ENCODE assay signal across 5 cellular contexts in genomic region chr20:56411287-56411686, GRCh38. TPM values are rescaled to one million over a fixed set of nuclear protein-coding genes. Genes with fewer than 3 reads are reported as not detected.
DNase-seq lines count a peak whose midpoint lies in the region; ATAC-seq, FAIRE-seq and TF ChIP-seq lines count a peak whose summit lies in the region.
"Not testable (repeated sequence)": the region's sequence is repeated elsewhere in the genome, so short reads cannot be mapped to it uniquely, and the experiment has no call there.

No MANE protein-coding gene starts in this region.

- BruUV-seq in HepG2 (replicated peaks; lab: Mats Ljungman, UMichigan) = not testable (repeated sequence)

- H3K9ac ChIP-seq in Loucy (ENCODE audit: low read depth, low read length, poor library complexity, severe bottlenecking) (peak overlapping the region; percentile 5), HepG2 (ENCODE audit: insufficient read depth, low read depth, low read length) (peak overlapping the region; percentile 45; the same call in 1 of the 2 replicates)
- H3K9ac ChIP-seq in colonic mucosa (ENCODE audit: low read depth in 2 of 2, low read length in 2 of 2) = not testable (repeated sequence)

- peak overlapping the region; percentile 55 for H3K4me2 ChIP-seq in Loucy (ENCODE audit: low read depth, low read length, poor library complexity, severe bottlenecking)
- peak overlapping the region; percentile 88 for H3K4me2 ChIP-seq in HepG2 (ENCODE audit: low read depth, low read length)

- H3K4me1 ChIP-seq in Loucy (ENCODE audit: insufficient read depth, low read length, poor library complexity, severe bottlenecking); colonic mucosa; sigmoid colon: not testable (repeated sequence)
- peaks cover 32% of the 10 kb centered on the region for H3K4me1 ChIP-seq in HepG2 (ENCODE audit: insufficient read depth, low read length)

- not testable (repeated sequence) for DNase-seq in activated T-helper 1 cell treated with anti-CD3 and anti-CD28 coated beads, Interleukin-12 subunit alpha, Interleukin-12 subunit beta, Interleukin-2, Interleukin-4 antibody, amounts not matched to agents 30 ng/mL and 10 ng/mL and 1 ng/mL, durations not matched to agents 14 hours and 24 hours and 36 hours (ENCODE audit: low spot score); colonic mucosa; HepG2 (ENCODE audit: low spot score); sigmoid colon

- intact Hi-C loops in activated T-helper 1 cell treated with anti-CD3 and anti-CD28 coated beads, Interleukin-12 subunit alpha, Interleukin-12 subunit beta, Interleukin-2, Interleukin-4 antibody, amounts not matched to agents 30 ng/mL and 10 ng/mL and 1 ng/mL, durations not matched to agents 14 hours and 24 hours and 36 hours (cut with micrococcal nuclease); colonic mucosa (cut with DNase I); HepG2 (cut with micrococcal nuclease; ENCODE audit: unreplicated experiment); sigmoid colon (cut with DNase I): not testable (repeated sequence)

- not testable (repeated sequence) for ATAC-seq in HepG2

- not testable (repeated sequence) for H3F3A ChIP-seq in Loucy (ENCODE audit: low read depth)

- not testable (repeated sequence) for FAIRE-seq in HepG2 (lab: Jason Lieb, UNC)

- not testable (repeated sequence) for H2AFZ ChIP-seq in Loucy (ENCODE audit: low read length); HepG2 (ENCODE audit: low read length)

- not testable (repeated sequence) for H3K79me2 ChIP-seq in Loucy (ENCODE audit: insufficient read depth, low read length); HepG2 (ENCODE audit: insufficient read depth, low read length)

- TF ChIP-seq POLR2A in HepG2 (IDR thresholded peaks at IDR 0.05; ENCODE audit: insufficient read depth in 1 of 2, low read depth in 2 of 2, low read length in 2 of 2); sigmoid colon (IDR thresholded peaks at IDR 0.05): not testable (repeated sequence)

- peak overlapping the region; percentile 89 for H3K4me3 Mint-ChIP-seq in activated T-helper 1 cell treated with anti-CD3 and anti-CD28 coated beads, Interleukin-12 subunit alpha, Interleukin-12 subunit beta, Interleukin-2, Interleukin-4 antibody, amounts not matched to agents 30 ng/mL and 10 ng/mL and 1 ng/mL, durations not matched to agents 14 hours and 24 hours and 36 hours

- peak overlapping the region; percentile 96 for H3K27ac Mint-ChIP-seq in activated T-helper 1 cell treated with anti-CD3 and anti-CD28 coated beads, Interleukin-12 subunit alpha, Interleukin-12 subunit beta, Interleukin-2, Interleukin-4 antibody, amounts not matched to agents 30 ng/mL and 10 ng/mL and 1 ng/mL, durations not matched to agents 14 hours and 24 hours and 36 hours

- peak overlapping the region; percentile 52 for H3K27ac ChIP-seq in colonic mucosa
- peak overlapping the region; percentile 59 for H3K27ac ChIP-seq in HepG2 (ENCODE audit: extremely low read length, insufficient read depth, low read length)
- peak overlapping the region; percentile 33 to 63 (median 52) for H3K27ac ChIP-seq in sigmoid colon

- H4K20me1 ChIP-seq in Loucy (ENCODE audit: insufficient read depth, low read length, poor library complexity, severe bottlenecking); HepG2 (ENCODE audit: insufficient read depth, low read length): not testable (repeated sequence)

- H3K27me3 Mint-ChIP-seq in activated T-helper 1 cell treated with anti-CD3 and anti-CD28 coated beads, Interleukin-12 subunit alpha, Interleukin-12 subunit beta, Interleukin-2, Interleukin-4 antibody, amounts not matched to agents 30 ng/mL and 10 ng/mL and 1 ng/mL, durations not matched to agents 14 hours and 24 hours and 36 hours (ENCODE audit: insufficient read depth) = not testable (repeated sequence)

- peaks cover 13% of the 10 kb centered on the region for H3K9me3 Mint-ChIP-seq in activated T-helper 1 cell treated with anti-CD3 and anti-CD28 coated beads, Interleukin-12 subunit alpha, Interleukin-12 subunit beta, Interleukin-2, Interleukin-4 antibody, amounts not matched to agents 30 ng/mL and 10 ng/mL and 1 ng/mL, durations not matched to agents 14 hours and 24 hours and 36 hours

- not testable (repeated sequence) for H3K9me3 ChIP-seq in Loucy (ENCODE audit: insufficient read depth, low read depth, low read length); colonic mucosa; HepG2 (ENCODE audit: low read length); sigmoid colon

- CTCF ChIA-PET in HepG2 (lab: Yijun Ruan, JAX; ENCODE audit: low intra/inter-chr PET ratio, low total read pairs) = not testable (repeated sequence)

- not testable (repeated sequence) for TF ChIP-seq EP300 in HepG2 (IDR thresholded peaks at IDR 0.05; ENCODE audit: low read depth in 2 of 2, low read length in 2 of 2); HepG2 (CRISPR knock-in tag; IDR thresholded peaks at IDR 0.05; ENCODE audit: borderline replicate concordance); sigmoid colon (IDR thresholded peaks at IDR 0.05)

- peak overlapping the region; percentile 58 for H3K4me3 ChIP-seq in Loucy (ENCODE audit: low read length, poor library complexity, severe bottlenecking)
- not testable (repeated sequence) for H3K4me3 ChIP-seq in colonic mucosa, sigmoid colon
- H3K4me3 ChIP-seq in HepG2 (replicated peaks in 1 of 3; ENCODE audit: insufficient read depth in 1 of 3, low read depth in 2 of 3, low read length in 3 of 3) = peak overlapping the region; percentile 37 to 58 (median 55)

- peaks cover 50% of the 10 kb centered on the region for H3K4me1 Mint-ChIP-seq in activated T-helper 1 cell treated with anti-CD3 and anti-CD28 coated beads, Interleukin-12 subunit alpha, Interleukin-12 subunit beta, Interleukin-2, Interleukin-4 antibody, amounts not matched to agents 30 ng/mL and 10 ng/mL and 1 ng/mL, durations not matched to agents 14 hours and 24 hours and 36 hours (ENCODE audit: low read depth)

- H3K36me3 ChIP-seq in Loucy (ENCODE audit: insufficient read depth, low read length) (peaks cover 18% of the 10 kb centered on the region; the same call in 1 of the 2 replicates), HepG2 (replicated peaks in 1 of 2; ENCODE audit: control insufficient read depth in 1 of 2, insufficient read depth in 2 of 2, low read length in 2 of 2) (peaks cover 7 to 18% of the 10 kb centered on the region in 2 experiments; a peak in 4 of 5 replicates), sigmoid colon (peaks cover 0 to 29% (median 17%) of the 10 kb centered on the region in 4 donors)
- not testable (repeated sequence) for H3K36me3 ChIP-seq in colonic mucosa

- WGBS in HepG2 (ENCODE audit: low lambda C conversion rate) = 76% methylated on average over 7 of the region's 7 CpGs
- 96 to 97% methylated on average over 7 of the region's 7 CpGs for WGBS in sigmoid colon, 2 donors

- not testable (repeated sequence) for TF ChIP-seq RAD21 in HepG2 (CRISPR knock-in tag; IDR thresholded peaks at IDR 0.05)

- TF ChIP-seq CTCF in Loucy (conservative IDR thresholded peaks at IDR 0.05; ENCODE audit: low read length); colonic mucosa (IDR thresholded peaks at IDR 0.05); HepG2 (CRISPR knock-in tag; IDR thresholded peaks at IDR 0.05); sigmoid colon (IDR thresholded peaks at IDR 0.05): not testable (repeated sequence)

- not testable (repeated sequence) for H3K9me2 ChIP-seq in Loucy (replicated peaks; ENCODE audit: low read depth, low read length)

- H3K27me3 ChIP-seq in Loucy (ENCODE audit: insufficient read depth, low read length, poor library complexity, severe bottlenecking); colonic mucosa; HepG2 (ENCODE audit: control insufficient read depth in 1 of 2, insufficient read depth in 2 of 2, low read length in 2 of 2); sigmoid colon: not testable (repeated sequence)

- POLR2A ChIA-PET in HepG2 (lab: Yijun Ruan, JAX) = interaction anchor here (1.1 to 5.5 kb wide), 4 partner anchors 11 to 57 kb away, joined by 3 to 50 read pairs (median 9); partner anchors contain the start of genes AURKA, CSTF1 and RTF2

- peaks cover 52% of the 10 kb centered on the region for H3K36me3 Mint-ChIP-seq in activated T-helper 1 cell treated with anti-CD3 and anti-CD28 coated beads, Interleukin-12 subunit alpha, Interleukin-12 subunit beta, Interleukin-2, Interleukin-4 antibody, amounts not matched to agents 30 ng/mL and 10 ng/mL and 1 ng/mL, durations not matched to agents 14 hours and 24 hours and 36 hours (ENCODE audit: low read depth)

- in situ Hi-C loops in HepG2 (cut with HindIII; ENCODE audit: extremely low pct_ligation_motif_present, low pct_unique_long_range_greater_than_20kb) = not testable (repeated sequence)

RNA-seq across cellular contexts. Expression of gene CASS4, which starts 0.8 kb away (rescaled TPM):
- 6.7 and 7.8 TPM in 2 replicates for total RNA-seq in activated T-helper 1 cell treated with anti-CD3 and anti-CD28 coated beads, Interleukin-12 subunit alpha, Interleukin-12 subunit beta, Interleukin-2, Interleukin-4 antibody, amounts not matched to agents 30 ng/mL and 10 ng/mL and 1 ng/mL, durations not matched to agents 14 hours and 24 hours and 36 hours
- total RNA-seq in colonic mucosa (under 1 TPM; 0.17 to 0.98 TPM), HepG2 (2016; rRNA removed; fragmentation: Illumina TruSeq; extraction: Trizol) (0.38 and 0.49 TPM in 2 replicates), sigmoid colon (1 to 10 TPM; 1.2 to 2.9 (median 1.7) TPM)
- total RNA-seq in HepG2 (2016; cell fraction: cytosol; rRNA removed; fragmentation: Illumina TruSeq; extraction: Trizol; ENCODE audit: low read depth) = 0.09 TPM in 1 of 2 replicates, not detected in the other
- 0.28 and 0.35 TPM in 2 replicates for total RNA-seq in HepG2 (2016; cell fraction: insoluble cytoplasmic fraction; rRNA removed; fragmentation: Illumina TruSeq; extraction: Trizol)
- 0.17 and 0.31 TPM in 2 replicates for total RNA-seq in HepG2 (2016; cell fraction: membrane; rRNA removed; fragmentation: Illumina TruSeq; extraction: Trizol)
- 0.53 and 0.65 TPM in 2 replicates for total RNA-seq in HepG2 (2016; cell fraction: nucleus; rRNA removed; fragmentation: Illumina TruSeq; extraction: Trizol)
- polyA plus RNA-seq in HepG2 (2011; rRNA removed) (0.17 and 0.25 TPM in 2 replicates), sigmoid colon (1 to 10 TPM in 1 of 3 donors, under 1 TPM in 2; 0.46 to 2.7 (median 0.60) TPM)
- 0.10 and 0.17 TPM in 2 replicates for polyA plus RNA-seq in HepG2 (2011; cell fraction: cytosol; rRNA removed)
- polyA plus RNA-seq in HepG2 (2011; cell fraction: nucleus; rRNA removed) = 0.35 and 0.50 TPM in 2 replicates
- 0.17 and 0.23 TPM in 2 replicates for polyA plus RNA-seq in HepG2 (2012)
- polyA plus RNA-seq in HepG2 (2016; cell fraction: cytosol; fragmentation: Illumina TruSeq; extraction: Trizol; ENCODE audit: low read depth) = not detected in 2 replicates
- polyA plus RNA-seq in HepG2 (2016; cell fraction: insoluble cytoplasmic fraction; fragmentation: Illumina TruSeq; extraction: Trizol; ENCODE audit: low read depth) = 0.30 and 0.41 TPM in 2 replicates
- polyA plus RNA-seq in HepG2 (2016; cell fraction: membrane; fragmentation: Illumina TruSeq; extraction: Trizol; ENCODE audit: low read depth) = 0.06 and 0.08 TPM in 2 replicates
- 0.21 and 0.48 TPM in 2 replicates for polyA plus RNA-seq in HepG2 (2016; cell fraction: nucleus; fragmentation: Illumina TruSeq; extraction: Trizol; ENCODE audit: insufficient read depth, low read depth)
- 0.06 and 0.07 TPM in 2 replicates for polyA minus RNA-seq in HepG2 (2011; rRNA and poly(A)+ RNA removed; ENCODE audit: low replicate concordance)
- 0.26 TPM in 1 of 2 replicates, not detected in the other for polyA minus RNA-seq in HepG2 (2011; cell fraction: cytosol; rRNA and poly(A)+ RNA removed)
- 0.26 and 0.50 TPM in 2 replicates for polyA minus RNA-seq in HepG2 (2011; cell fraction: nucleus; rRNA and poly(A)+ RNA removed)

RNA-seq across cellular contexts. Expression of gene CSTF1, which starts 18.8 kb away (rescaled TPM):
- total RNA-seq in activated T-helper 1 cell treated with anti-CD3 and anti-CD28 coated beads, Interleukin-12 subunit alpha, Interleukin-12 subunit beta, Interleukin-2, Interleukin-4 antibody, amounts not matched to agents 30 ng/mL and 10 ng/mL and 1 ng/mL, durations not matched to agents 14 hours and 24 hours and 36 hours = 55.2 and 60.9 TPM in 2 replicates
- total RNA-seq in colonic mucosa = 10 to 100 TPM; 24.2 to 32.0 TPM
- total RNA-seq in HepG2 (2016; rRNA removed; fragmentation: Illumina TruSeq; extraction: Trizol) = 70.9 and 105 TPM in 2 replicates
- total RNA-seq in HepG2 (2016; cell fraction: cytosol; rRNA removed; fragmentation: Illumina TruSeq; extraction: Trizol; ENCODE audit: low read depth) = 17.0 and 17.9 TPM in 2 replicates
- 72.4 and 104 TPM in 2 replicates for total RNA-seq in HepG2 (2016; cell fraction: insoluble cytoplasmic fraction; rRNA removed; fragmentation: Illumina TruSeq; extraction: Trizol)
- 37.3 and 42.3 TPM in 2 replicates for total RNA-seq in HepG2 (2016; cell fraction: membrane; rRNA removed; fragmentation: Illumina TruSeq; extraction: Trizol)
- total RNA-seq in HepG2 (2016; cell fraction: nucleus; rRNA removed; fragmentation: Illumina TruSeq; extraction: Trizol) = 53.7 and 58.2 TPM in 2 replicates
- 67.9 and 100 TPM in 2 replicates for polyA plus RNA-seq in HepG2 (2011; rRNA removed)
- polyA plus RNA-seq in HepG2 (2011; cell fraction: cytosol; rRNA removed) = 63.9 and 67.0 TPM in 2 replicates
- polyA plus RNA-seq in HepG2 (2011; cell fraction: nucleus; rRNA removed) = 63.5 and 65.1 TPM in 2 replicates
- 39.4 and 55.3 TPM in 2 replicates for polyA plus RNA-seq in HepG2 (2012)
- 8.4 and 10.8 TPM in 2 replicates for polyA plus RNA-seq in HepG2 (2016; cell fraction: cytosol; fragmentation: Illumina TruSeq; extraction: Trizol; ENCODE audit: low read depth)
- polyA plus RNA-seq in HepG2 (2016; cell fraction: insoluble cytoplasmic fraction; fragmentation: Illumina TruSeq; extraction: Trizol; ENCODE audit: low read depth) = 89.9 and 97.0 TPM in 2 replicates
- 17.6 and 17.8 TPM in 2 replicates for polyA plus RNA-seq in HepG2 (2016; cell fraction: membrane; fragmentation: Illumina TruSeq; extraction: Trizol; ENCODE audit: low read depth)
- polyA plus RNA-seq in HepG2 (2016; cell fraction: nucleus; fragmentation: Illumina TruSeq; extraction: Trizol; ENCODE audit: insufficient read depth, low read depth) = 76.3 and 78.8 TPM in 2 replicates
- polyA minus RNA-seq in HepG2 (2011; rRNA and poly(A)+ RNA removed; ENCODE audit: low replicate concordance) = 186 and 265 TPM in 2 replicates
- 59.5 and 62.1 TPM in 2 replicates for polyA minus RNA-seq in HepG2 (2011; cell fraction: cytosol; rRNA and poly(A)+ RNA removed)
- polyA minus RNA-seq in HepG2 (2011; cell fraction: nucleus; rRNA and poly(A)+ RNA removed) = 49.2 and 64.4 TPM in 2 replicates
- total RNA-seq in sigmoid colon = 10 to 100 TPM; 14.9 to 24.6 (median 19.5) TPM
- 10 to 100 TPM in 1 of 3 donors, 1 to 10 TPM in 2; 7.2 to 14.4 (median 8.8) TPM for polyA plus RNA-seq in sigmoid colon

RNA-seq across cellular contexts. Expression of gene AURKA, which starts 19.3 kb away (rescaled TPM):
- 39.2 and 41.2 TPM in 2 replicates for total RNA-seq in activated T-helper 1 cell treated with anti-CD3 and anti-CD28 coated beads, Interleukin-12 subunit alpha, Interleukin-12 subunit beta, Interleukin-2, Interleukin-4 antibody, amounts not matched to agents 30 ng/mL and 10 ng/mL and 1 ng/mL, durations not matched to agents 14 hours and 24 hours and 36 hours
- total RNA-seq in colonic mucosa (10 to 100 TPM; 25.6 to 62.4 TPM), HepG2 (2016; rRNA removed; fragmentation: Illumina TruSeq; extraction: Trizol) (224 and 335 TPM in 2 replicates), sigmoid colon (1 to 10 TPM; 1.2 to 3.0 (median 1.7) TPM)
- 127 and 136 TPM in 2 replicates for total RNA-seq in HepG2 (2016; cell fraction: cytosol; rRNA removed; fragmentation: Illumina TruSeq; extraction: Trizol; ENCODE audit: low read depth)
- total RNA-seq in HepG2 (2016; cell fraction: insoluble cytoplasmic fraction; rRNA removed; fragmentation: Illumina TruSeq; extraction: Trizol) = 218 and 331 TPM in 2 replicates
- total RNA-seq in HepG2 (2016; cell fraction: membrane; rRNA removed; fragmentation: Illumina TruSeq; extraction: Trizol) = 173 and 174 TPM in 2 replicates
- 85.9 and 90.8 TPM in 2 replicates for total RNA-seq in HepG2 (2016; cell fraction: nucleus; rRNA removed; fragmentation: Illumina TruSeq; extraction: Trizol)
- polyA plus RNA-seq in HepG2 (2011; rRNA removed) (55.7 and 96.4 TPM in 2 replicates), sigmoid colon (10 to 100 TPM in 2 of 3 donors, 1 to 10 TPM in 1; 4.8 to 25.1 (median 22.2) TPM)
- 60.3 and 70.8 TPM in 2 replicates for polyA plus RNA-seq in HepG2 (2011; cell fraction: cytosol; rRNA removed)
- polyA plus RNA-seq in HepG2 (2011; cell fraction: nucleus; rRNA removed) = 23.6 and 31.7 TPM in 2 replicates
- polyA plus RNA-seq in HepG2 (2012) = 41.6 and 70.4 TPM in 2 replicates
- polyA plus RNA-seq in HepG2 (2016; cell fraction: cytosol; fragmentation: Illumina TruSeq; extraction: Trizol; ENCODE audit: low read depth) = 36.5 and 39.6 TPM in 2 replicates
- polyA plus RNA-seq in HepG2 (2016; cell fraction: insoluble cytoplasmic fraction; fragmentation: Illumina TruSeq; extraction: Trizol; ENCODE audit: low read depth) = 285 and 289 TPM in 2 replicates
- polyA plus RNA-seq in HepG2 (2016; cell fraction: membrane; fragmentation: Illumina TruSeq; extraction: Trizol; ENCODE audit: low read depth) = 72.5 and 73.7 TPM in 2 replicates
- polyA plus RNA-seq in HepG2 (2016; cell fraction: nucleus; fragmentation: Illumina TruSeq; extraction: Trizol; ENCODE audit: insufficient read depth, low read depth) = 111 and 116 TPM in 2 replicates
- polyA minus RNA-seq in HepG2 (2011; rRNA and poly(A)+ RNA removed; ENCODE audit: low replicate concordance) = 63.7 and 146 TPM in 2 replicates
- 43.1 and 61.1 TPM in 2 replicates for polyA minus RNA-seq in HepG2 (2011; cell fraction: cytosol; rRNA and poly(A)+ RNA removed)
- polyA minus RNA-seq in HepG2 (2011; cell fraction: nucleus; rRNA and poly(A)+ RNA removed) = 25.4 and 35.1 TPM in 2 replicates

RNA-seq across cellular contexts. Expression of gene FAM210B, which starts 52.5 kb away (rescaled TPM):
- total RNA-seq in activated T-helper 1 cell treated with anti-CD3 and anti-CD28 coated beads, Interleukin-12 subunit alpha, Interleukin-12 subunit beta, Interleukin-2, Interleukin-4 antibody, amounts not matched to agents 30 ng/mL and 10 ng/mL and 1 ng/mL, durations not matched to agents 14 hours and 24 hours and 36 hours = 6.2 and 6.9 TPM in 2 replicates
- total RNA-seq in colonic mucosa = 10 to 100 TPM; 18.2 to 35.2 TPM
- total RNA-seq in HepG2 (2016; rRNA removed; fragmentation: Illumina TruSeq; extraction: Trizol) = 75.9 and 88.4 TPM in 2 replicates
- 43.4 and 46.3 TPM in 2 replicates for total RNA-seq in HepG2 (2016; cell fraction: cytosol; rRNA removed; fragmentation: Illumina TruSeq; extraction: Trizol; ENCODE audit: low read depth)
- 80.4 and 87.7 TPM in 2 replicates for total RNA-seq in HepG2 (2016; cell fraction: insoluble cytoplasmic fraction; rRNA removed; fragmentation: Illumina TruSeq; extraction: Trizol)
- total RNA-seq in HepG2 (2016; cell fraction: membrane; rRNA removed; fragmentation: Illumina TruSeq; extraction: Trizol) = 112 and 113 TPM in 2 replicates
- 48.9 and 57.6 TPM in 2 replicates for total RNA-seq in HepG2 (2016; cell fraction: nucleus; rRNA removed; fragmentation: Illumina TruSeq; extraction: Trizol)
- polyA plus RNA-seq in HepG2 (2011; rRNA removed) = 107 and 111 TPM in 2 replicates
- 81.6 and 121 TPM in 2 replicates for polyA plus RNA-seq in HepG2 (2011; cell fraction: cytosol; rRNA removed)
- polyA plus RNA-seq in HepG2 (2011; cell fraction: nucleus; rRNA removed) = 21.7 and 28.8 TPM in 2 replicates
- polyA plus RNA-seq in HepG2 (2012) = 87.6 and 100 TPM in 2 replicates
- polyA plus RNA-seq in HepG2 (2016; cell fraction: cytosol; fragmentation: Illumina TruSeq; extraction: Trizol; ENCODE audit: low read depth) = 74.9 and 84.3 TPM in 2 replicates
- 128 and 133 TPM in 2 replicates for polyA plus RNA-seq in HepG2 (2016; cell fraction: insoluble cytoplasmic fraction; fragmentation: Illumina TruSeq; extraction: Trizol; ENCODE audit: low read depth)
- 136 and 137 TPM in 2 replicates for polyA plus RNA-seq in HepG2 (2016; cell fraction: membrane; fragmentation: Illumina TruSeq; extraction: Trizol; ENCODE audit: low read depth)
- 94.3 and 100 TPM in 2 replicates for polyA plus RNA-seq in HepG2 (2016; cell fraction: nucleus; fragmentation: Illumina TruSeq; extraction: Trizol; ENCODE audit: insufficient read depth, low read depth)
- 14.9 and 72.3 TPM in 2 replicates for polyA minus RNA-seq in HepG2 (2011; rRNA and poly(A)+ RNA removed; ENCODE audit: low replicate concordance)
- polyA minus RNA-seq in HepG2 (2011; cell fraction: cytosol; rRNA and poly(A)+ RNA removed) = 60.3 and 67.3 TPM in 2 replicates
- 45.2 and 49.0 TPM in 2 replicates for polyA minus RNA-seq in HepG2 (2011; cell fraction: nucleus; rRNA and poly(A)+ RNA removed)
- total RNA-seq in sigmoid colon = 10 to 100 TPM; 41.9 to 52.2 (median 50.4) TPM
- polyA plus RNA-seq in sigmoid colon = 10 to 100 TPM; 17.0 to 28.2 (median 21.5) TPM

RNA-seq across cellular contexts. Expression of gene RTF2, which starts 57.1 kb away (rescaled TPM):
- 106 and 113 TPM in 2 replicates for total RNA-seq in activated T-helper 1 cell treated with anti-CD3 and anti-CD28 coated beads, Interleukin-12 subunit alpha, Interleukin-12 subunit beta, Interleukin-2, Interleukin-4 antibody, amounts not matched to agents 30 ng/mL and 10 ng/mL and 1 ng/mL, durations not matched to agents 14 hours and 24 hours and 36 hours
- total RNA-seq in colonic mucosa (10 to 100 TPM; 67.3 to 80.8 TPM), HepG2 (2016; rRNA removed; fragmentation: Illumina TruSeq; extraction: Trizol) (142 and 202 TPM in 2 replicates), sigmoid colon (10 to 100 TPM; 47.6 to 62.4 (median 57.1) TPM)
- 22.9 and 24.0 TPM in 2 replicates for total RNA-seq in HepG2 (2016; cell fraction: cytosol; rRNA removed; fragmentation: Illumina TruSeq; extraction: Trizol; ENCODE audit: low read depth)
- total RNA-seq in HepG2 (2016; cell fraction: insoluble cytoplasmic fraction; rRNA removed; fragmentation: Illumina TruSeq; extraction: Trizol) = 146 and 210 TPM in 2 replicates
- 48.4 and 48.7 TPM in 2 replicates for total RNA-seq in HepG2 (2016; cell fraction: membrane; rRNA removed; fragmentation: Illumina TruSeq; extraction: Trizol)
- total RNA-seq in HepG2 (2016; cell fraction: nucleus; rRNA removed; fragmentation: Illumina TruSeq; extraction: Trizol) = 61.3 and 68.9 TPM in 2 replicates
- polyA plus RNA-seq in HepG2 (2011; rRNA removed) (73.3 and 81.8 TPM in 2 replicates), sigmoid colon (10 to 100 TPM; 71.5 to 84.6 (median 75.4) TPM)
- 75.5 and 78.1 TPM in 2 replicates for polyA plus RNA-seq in HepG2 (2011; cell fraction: cytosol; rRNA removed)
- 56.4 and 58.3 TPM in 2 replicates for polyA plus RNA-seq in HepG2 (2011; cell fraction: nucleus; rRNA removed)
- polyA plus RNA-seq in HepG2 (2012) = 65.9 and 76.5 TPM in 2 replicates
- 23.4 and 24.1 TPM in 2 replicates for polyA plus RNA-seq in HepG2 (2016; cell fraction: cytosol; fragmentation: Illumina TruSeq; extraction: Trizol; ENCODE audit: low read depth)
- 194 and 208 TPM in 2 replicates for polyA plus RNA-seq in HepG2 (2016; cell fraction: insoluble cytoplasmic fraction; fragmentation: Illumina TruSeq; extraction: Trizol; ENCODE audit: low read depth)
- polyA plus RNA-seq in HepG2 (2016; cell fraction: membrane; fragmentation: Illumina TruSeq; extraction: Trizol; ENCODE audit: low read depth) = 36.9 and 38.6 TPM in 2 replicates
- 117 and 121 TPM in 2 replicates for polyA plus RNA-seq in HepG2 (2016; cell fraction: nucleus; fragmentation: Illumina TruSeq; extraction: Trizol; ENCODE audit: insufficient read depth, low read depth)
- 51.8 and 70.9 TPM in 2 replicates for polyA minus RNA-seq in HepG2 (2011; rRNA and poly(A)+ RNA removed; ENCODE audit: low replicate concordance)
- 30.7 and 31.2 TPM in 2 replicates for polyA minus RNA-seq in HepG2 (2011; cell fraction: cytosol; rRNA and poly(A)+ RNA removed)
- 36.6 and 37.0 TPM in 2 replicates for polyA minus RNA-seq in HepG2 (2011; cell fraction: nucleus; rRNA and poly(A)+ RNA removed)
